10 cellular contexts compared by ENCODE assay signal in the genomic region with DNA sequence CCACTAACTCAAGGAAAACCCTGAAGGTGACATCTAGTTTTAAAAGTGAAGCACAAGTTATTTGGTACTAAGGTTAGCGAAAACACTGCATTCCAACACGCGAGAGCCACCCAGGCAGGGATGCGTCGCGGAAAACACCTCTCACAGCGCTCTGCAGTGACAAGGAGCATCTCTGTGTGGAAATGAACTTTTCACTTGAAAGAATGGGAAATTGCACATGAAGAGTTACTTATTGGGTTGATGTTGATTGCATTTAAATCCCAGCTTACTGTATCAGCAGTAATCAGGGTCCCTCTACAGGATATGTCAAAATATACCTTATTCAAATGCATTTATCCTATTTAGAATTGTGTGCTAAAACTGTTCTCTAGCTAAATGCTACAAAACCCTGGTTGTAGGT.
DNase-seq lines count a peak whose midpoint lies in the region; ATAC-seq and TF ChIP-seq lines count a peak whose summit lies in the region.
"Had no signal": no experiment of that assay in that cellular context is flagged by ENCODE, and none has a peak within 500 bp of the region (broad histone marks: within the 10 kb centered on the region; RNA-seq: fewer than 3 reads in every experiment).

No MANE protein-coding gene starts in this region.

- no peak for ATAC-seq in HG03095 (IDR thresholded peaks at IDR 0.05; ENCODE audit: unreplicated experiment)

- H3K27ac ChIP-seq in coronary artery = peak overlapping the region in 1 of 2 donors; percentile 61

- H3K27me3 ChIP-seq in MG63 = no peaks in the 10 kb centered on the region

- H3K4me3 ChIP-seq in AG09309 (ENCODE audit: control insufficient read depth, low read depth, low read length) (peak overlapping the region; percentile 63), MG63 (peak overlapping the region; percentile 57), coronary artery (peak overlapping the region; percentile 80)

- H3K36me3 ChIP-seq in MG63 = no peaks in the 10 kb centered on the region

- no peaks in the 10 kb centered on the region for H3K9me3 ChIP-seq in MG63

- TF ChIP-seq CTCF in AG09309 (IDR thresholded peaks at IDR 0.05; ENCODE audit: control insufficient read depth, insufficient read depth, low read depth, low read length, missing control alignments) = peak; percentile 16
- no peak for TF ChIP-seq CTCF in coronary artery (IDR thresholded peaks at IDR 0.05)

- DNase-seq in AG09309 (ENCODE audit: low read depth) = no peak
- DNase-seq in MG63 = peak; percentile 28
- DNase-seq in coronary artery (ENCODE audit: low spot score) = no peak
- peak; percentile 47 for DNase-seq in myocyte (ENCODE audit: low read depth)
- no peak for DNase-seq in DMS53 treated with DMSO at 0.1 percent for 48 hours (lab: John Stamatoyannopoulos, UW; ENCODE audit: unreplicated experiment)
- no peak for DNase-seq in stimulated activated CD4-positive, alpha-beta T cell treated with anti-CD3 and anti-CD28 coated beads, Interleukin-2, amount 100 ng/mL, for 48 hours
- no peak for DNase-seq in NCI-H1930 (lab: John Stamatoyannopoulos, UW)
- DNase-seq: activated naive CD8-positive, alpha-beta T cell treated with anti-CD3 and anti-CD28 coated beads, Interleukin-2, amount 10 ng/mL, durations not matched to agents 7 days and 5 days; GF-D8 had no signal

Comparison
In these comparisons a context has a peak if more than half of its experiments do, and no peak if none do; other contexts are left out.
1. DNase-seq: peak in MG63 (single experiment) and myocyte (single experiment); none in AG09309 (single experiment), coronary artery (single experiment), DMS53 treated with DMSO at 0.1 percent for 48 hours (single experiment), stimulated activated CD4-positive, alpha-beta T cell treated with anti-CD3 and anti-CD28 coated beads, Interleukin-2, amount 100 ng/mL, for 48 hours (0 of 2) and NCI-H1930 (0 of 2).
2. Peak in every context shown above with its lines, with median percentiles within 50 percentile points of each other: H3K4me3 ChIP-seq.